Comparison of ENCODE assay signal across 32 cellular contexts in genomic region chrX:110224926-110225617, GRCh38.
"Had no signal": no experiment of that assay in that cellular context is flagged by ENCODE, and none has a peak within 500 bp of the region (broad histone marks: within the 10 kb centered on the region; RNA-seq: fewer than 3 reads in every experiment).

No MANE protein-coding gene starts in this region.

- H3K9me3 Mint-ChIP-seq: activated CD4-positive, alpha-beta memory T cell treated with anti-CD3 and anti-CD28 coated beads for 36 hours; activated naive CD4-positive, alpha-beta T cell treated with anti-CD3 and anti-CD28 coated beads for 36 hours; activated naive CD4-positive, alpha-beta T cell treated with anti-CD3 and anti-CD28 coated beads, Interleukin-2, amount 50 U/mL, for 72 hours; activated T-cell treated with anti-CD3 and anti-CD28 coated beads, Interleukin-2, amount 50 U/mL, for 4 hours; activated T-helper 1 cell treated with anti-CD3 and anti-CD28 coated beads, Interleukin-12 subunit alpha, Interleukin-12 subunit beta, Interleukin-2, Interleukin-4 antibody, amounts not matched to agents 30 ng/mL and 10 ng/mL and 1 ng/mL, durations not matched to agents 14 hours and 24 hours and 36 hours; WTC11 had no signal

- DNase-seq: activated CD4-positive, alpha-beta memory T cell treated with anti-CD3 and anti-CD28 coated beads for 36 hours; activated CD4-positive, alpha-beta T cell treated with anti-CD3 and anti-CD28 coated beads for 36 hours; activated CD4-positive, alpha-beta T cell treated with anti-CD3 and anti-CD28 coated beads, Interleukin-2, amount 50 U/mL, for 1 hour; activated CD8-positive, alpha-beta memory T cell treated with anti-CD3 and anti-CD28 coated beads, Interleukin-2, amount 50 U/mL, for 4 hours; activated gamma-delta T cell treated with Interleukin-2 at 50 U/mL for 16 hours; activated naive CD4-positive, alpha-beta T cell treated with anti-CD3 and anti-CD28 coated beads for 36 hours; activated T-cell treated with anti-CD3 and anti-CD28 coated beads for 4 hours; activated T-cell treated with anti-CD3 and anti-CD28 coated beads, Interleukin-2, amount 50 U/mL, for 4 hours; adrenal gland; caudate nucleus; cerebellar nuclear complex; NCI-H1105; NCI-H1417 treated with DMSO at 0.1 percent for 48 hours; NCI-H187 treated with DMSO at 0.1 percent for 48 hours; NCI-H2081 treated with DMSO at 0.1 percent for 48 hours; NCI-H345; NCI-H526; NCI-H748 treated with DMSO at 0.1 percent for 48 hours; PC-9; SIG-M5; SW 1271; T-helper 1 cell; T-helper 2 cell; T-helper 9 cell had no signal

- H2AFZ ChIP-seq: PC-9 had no signal

- H3K27me3 Mint-ChIP-seq: activated CD4-positive, alpha-beta memory T cell treated with anti-CD3 and anti-CD28 coated beads for 36 hours; activated CD4-positive, alpha-beta T cell treated with anti-CD3 and anti-CD28 coated beads for 36 hours; brain had no signal

- H3K27ac ChIP-seq: adrenal gland, KMS-11, PC-9, RWPE1 had no signal

- H3K27me3 ChIP-seq: adrenal gland had no signal

- H3K4me3 Mint-ChIP-seq: activated CD4-positive, alpha-beta memory T cell treated with anti-CD3 and anti-CD28 coated beads for 36 hours; activated CD4-positive, alpha-beta T cell treated with anti-CD3 and anti-CD28 coated beads for 36 hours; activated naive CD4-positive, alpha-beta T cell treated with anti-CD3 and anti-CD28 coated beads for 36 hours; activated T-cell treated with anti-CD3 and anti-CD28 coated beads, Interleukin-2, amount 50 U/mL, for 4 hours; activated T-helper 1 cell treated with anti-CD3 and anti-CD28 coated beads, Interleukin-12 subunit alpha, Interleukin-12 subunit beta, Interleukin-2, Interleukin-4 antibody, amounts not matched to agents 30 ng/mL and 10 ng/mL and 1 ng/mL, durations not matched to agents 14 hours and 24 hours and 36 hours; brain; WTC11 had no signal

- H3K36me3 Mint-ChIP-seq: activated CD4-positive, alpha-beta memory T cell treated with anti-CD3 and anti-CD28 coated beads for 36 hours; WTC11 had no signal

- H3K27ac Mint-ChIP-seq: activated CD4-positive, alpha-beta memory T cell treated with anti-CD3 and anti-CD28 coated beads for 36 hours; activated CD4-positive, alpha-beta T cell treated with anti-CD3 and anti-CD28 coated beads for 36 hours; activated naive CD4-positive, alpha-beta T cell treated with anti-CD3 and anti-CD28 coated beads for 36 hours; activated naive CD4-positive, alpha-beta T cell treated with anti-CD3 and anti-CD28 coated beads, Interleukin-2, amount 50 U/mL, for 72 hours; activated T-helper 1 cell treated with anti-CD3 and anti-CD28 coated beads, Interleukin-12 subunit alpha, Interleukin-12 subunit beta, Interleukin-2, Interleukin-4 antibody, amounts not matched to agents 30 ng/mL and 10 ng/mL and 1 ng/mL, durations not matched to agents 14 hours and 24 hours and 36 hours; WTC11 had no signal

- H3K36me3 ChIP-seq: adrenal gland had no signal

- FAIRE-seq: bronchial epithelial cell, RCC 7860 had no signal

- H3K4me3 ChIP-seq: adrenal gland, PC-9 had no signal

- H3K4me2 ChIP-seq: KMS-11, PC-9 had no signal

- H3K9ac ChIP-seq: KMS-11 had no signal

- H3K9me3 ChIP-seq: adrenal gland had no signal

- H3K4me1 ChIP-seq: adrenal gland had no signal
